1 cellular context compared by ENCODE assay signal in the genomic region with DNA sequence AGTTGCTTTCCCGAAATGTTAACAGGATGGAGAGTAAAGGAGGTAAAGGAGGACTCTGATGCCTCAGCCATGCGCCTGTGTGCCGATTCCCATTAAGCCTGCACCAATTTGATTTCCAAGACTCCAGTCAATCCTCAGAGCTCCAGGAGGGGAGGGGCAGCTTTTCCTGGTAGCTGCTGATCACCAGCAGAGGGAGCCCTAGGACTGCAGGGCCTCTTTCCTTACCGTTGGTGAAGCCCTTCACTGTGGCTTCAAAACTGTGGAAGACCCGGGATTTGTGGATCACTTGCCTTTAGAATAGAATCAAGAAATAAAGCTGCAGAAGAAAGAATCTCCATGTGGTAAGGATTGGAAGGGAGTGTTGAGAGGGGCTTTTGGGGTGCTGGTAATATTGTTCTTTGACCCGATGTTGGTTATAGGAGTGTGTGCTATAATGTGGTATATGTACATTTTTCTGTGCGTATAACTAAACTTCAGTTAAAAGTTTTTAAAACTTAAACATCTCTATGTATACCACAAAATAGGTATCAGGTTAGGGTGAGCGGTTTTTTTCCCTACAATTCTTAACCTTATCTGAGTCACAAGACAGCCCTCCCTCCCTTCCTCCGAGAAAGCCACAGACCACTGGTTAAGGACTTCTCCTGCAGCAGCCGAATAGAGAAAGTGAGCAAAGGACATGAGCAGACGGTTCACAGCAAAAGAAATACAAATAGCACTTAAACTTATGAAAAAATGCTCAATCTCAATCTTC.
TF ChIP-seq lines count a peak whose summit lies in the region.

No MANE protein-coding gene starts in this region.

TF ChIP-seq in GM12878, 131 proteins besides CTCF, POLR2A, EP300 and RAD21:
- TF ChIP-seq BMI1 (IDR thresholded peaks at IDR 0.05; ENCODE audit: borderline replicate concordance): no peak
- no peak for TF ChIP-seq HCFC1 (IDR thresholded peaks at IDR 0.05; ENCODE audit: low read length)
- TF ChIP-seq YY1 (IDR thresholded peaks at IDR 0.05; ENCODE audit: low read depth, low read length): 0 out of 2 replicates have a peak, but pooled peaks have one; percentile 44
- peak in 1 of 2 experiments; percentile 36; a peak in 2 of 4 replicates for TF ChIP-seq IKZF2 (IDR thresholded peaks at IDR 0.05)
- 0 out of 2 replicates have a peak, but pooled peaks have one; percentile 52 for TF ChIP-seq EED (IDR thresholded peaks at IDR 0.05; ENCODE audit: low read depth)
- TF ChIP-seq RBBP5 (conservative IDR thresholded peaks at IDR 0.05): no peak
- no peak for TF ChIP-seq SP1 (IDR thresholded peaks at IDR 0.05; ENCODE audit: low read depth, low read length)
- no peak for TF ChIP-seq ZSCAN29 (IDR thresholded peaks at IDR 0.05)
- TF ChIP-seq SMC3 (IDR thresholded peaks at IDR 0.05; ENCODE audit: borderline replicate concordance, low read length): peak; percentile 84
- no peak for TF ChIP-seq MEF2B (IDR thresholded peaks at IDR 0.05; ENCODE audit: partially characterized antibody, poor library complexity, severe bottlenecking)
- TF ChIP-seq NRF1 (conservative IDR thresholded peaks at IDR 0.05; ENCODE audit: low read depth, low read length): no peak
